ENCODE assay signal across 9 cellular contexts in the genomic region with DNA sequence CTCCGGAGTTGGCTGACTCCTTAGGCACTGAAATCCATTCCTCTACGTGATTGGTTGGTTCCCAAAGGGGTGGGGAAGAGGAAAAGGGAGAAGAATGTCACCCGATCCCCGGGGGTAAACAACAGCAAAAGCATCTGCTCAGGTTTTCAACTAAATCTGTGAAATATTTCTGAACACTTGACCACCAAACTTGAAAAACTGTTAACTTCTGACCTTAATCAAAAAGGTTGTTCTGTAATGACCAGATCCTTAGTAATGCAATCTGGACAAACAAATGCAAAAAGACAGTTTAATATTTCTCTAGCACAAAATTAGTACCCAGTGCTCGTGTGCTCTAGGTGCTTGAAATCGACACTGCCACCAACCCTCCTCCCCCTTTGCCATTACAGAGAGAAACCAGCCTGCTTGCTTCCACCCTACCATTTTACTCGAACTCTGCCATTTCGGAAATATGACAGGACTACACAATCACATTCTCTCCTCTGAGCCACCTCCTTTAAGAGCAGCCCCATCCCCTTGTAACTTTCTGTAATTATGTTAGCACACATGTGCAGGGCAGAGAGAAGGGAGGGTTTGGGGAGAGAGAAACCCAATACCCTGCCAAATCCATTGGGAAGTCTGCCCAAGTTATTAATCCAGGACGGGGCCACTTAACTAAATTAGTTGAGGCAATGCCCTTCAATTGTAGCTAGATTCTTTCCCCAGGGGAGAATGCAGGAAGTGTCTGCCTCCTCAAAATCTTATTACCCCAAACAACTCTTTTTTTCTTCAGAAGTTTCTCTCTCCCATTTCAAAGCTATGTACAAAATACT.
DNase-seq lines count a peak whose midpoint lies in the region; ATAC-seq and TF ChIP-seq lines count a peak whose summit lies in the region.
"Had no signal": no experiment of that assay in that cellular context is flagged by ENCODE, and none has a peak within 500 bp of the region (broad histone marks: within the 10 kb centered on the region; RNA-seq: fewer than 3 reads in every experiment).

No MANE protein-coding gene starts in this region.

- in situ Hi-C loops in GM13977 (cut with MboI; ENCODE audit: low pct_unique_long_range_greater_than_20kb, low sequenced_read_pairs, unreplicated experiment) = no loop called here

- intact Hi-C loops in esophagus muscularis mucosa (cut with DNase I) (loop anchor here (10.0 kb wide), 1 partner anchor 170 kb away; no protein-coding TSS in a partner anchor), vagina (cut with DNase I) (no loop called here)

- H3K27me3 ChIP-seq in esophagus muscularis mucosa (no peaks in the 10 kb centered on the region), vagina (no peaks in the 10 kb centered on the region)

- TF ChIP-seq EP300 in esophagus muscularis mucosa (IDR thresholded peaks at IDR 0.05) = no peak

- WGBS in esophagus muscularis mucosa = 3% methylated on average over 9 of the region's 9 CpGs

- H3K27ac ChIP-seq in esophagus muscularis mucosa (replicated peaks in 1 of 4) = peak overlapping the region; percentile 75 to 82 (median 80)
- peak overlapping the region; percentile 76 for H3K27ac ChIP-seq in vagina

- peaks cover 72 to 99% (median 96%) of the 10 kb centered on the region in 4 donors for H3K4me1 ChIP-seq in esophagus muscularis mucosa
- H3K4me1 ChIP-seq in vagina = peaks cover 80% of the 10 kb centered on the region

- H3K36me3 ChIP-seq in esophagus muscularis mucosa = no peaks in the 10 kb centered on the region
- H3K36me3 ChIP-seq in vagina = no peaks in the 10 kb centered on the region

- no peaks in the 10 kb centered on the region for H3K9me3 ChIP-seq in esophagus muscularis mucosa
- no peaks in the 10 kb centered on the region for H3K9me3 ChIP-seq in vagina

- TF ChIP-seq POLR2A in esophagus muscularis mucosa (IDR thresholded peaks at IDR 0.05; ENCODE audit: low read depth) = no peak
- no peak for TF ChIP-seq POLR2A in vagina (IDR thresholded peaks at IDR 0.05)

- DNase-seq in DMS153 treated with DMSO at 0.1 percent for 48 hours (lab: John Stamatoyannopoulos, UW; ENCODE audit: unreplicated experiment) = peak; percentile 83
- peak; percentile 90 for DNase-seq in NCI-H1092 (lab: John Stamatoyannopoulos, UW)
- no peak for DNase-seq in esophagus muscularis mucosa (ENCODE audit: extremely low spot score)
- peak; percentile 84 for DNase-seq in mucosa of gallbladder (ENCODE audit: low spot score)
- no peak for DNase-seq in vagina (ENCODE audit: extremely low spot score in 2 of 2)
- no peak for DNase-seq in GM13977 (ENCODE audit: low spot score)
- DNase-seq: activated B cell treated with CpG ODN at 0.5 μM for 24 hours had no signal

- TF ChIP-seq CTCF in esophagus muscularis mucosa (IDR thresholded peaks at IDR 0.05) (no peak), vagina (IDR thresholded peaks at IDR 0.05) (no peak), GM13977 (IDR thresholded peaks at IDR 0.05; ENCODE audit: extremely low read depth, insufficient read depth, missing control alignments) (no peak)

- H3K4me3 ChIP-seq in esophagus muscularis mucosa (peak overlapping the region; percentile 40 to 63 (median 57)), vagina (peak overlapping the region; percentile 40 to 41)

- peak; percentile 91 for ATAC-seq in SK-N-SH treated with all-trans-retinoic acid at 6 μM for 48 hours
- no peak for ATAC-seq in GM21717 (IDR thresholded peaks at IDR 0.05; ENCODE audit: unreplicated experiment)

TF ChIP-seq in SK-N-SH treated with all-trans-retinoic acid at 6 μM for 48 hours, 23 proteins besides CTCF, POLR2A, EP300 and RAD21 (continues in another document):
- TF ChIP-seq ESRRG (CRISPR knock-in tag; IDR thresholded peaks at IDR 0.05) = no peak
- TF ChIP-seq ARNTL (CRISPR knock-in tag; IDR thresholded peaks at IDR 0.05; ENCODE audit: borderline replicate concordance, low read depth) = no peak
- peak; percentile 67; the same call in 1 of the 2 replicates for TF ChIP-seq TCF4 (CRISPR knock-in tag; IDR thresholded peaks at IDR 0.05; ENCODE audit: borderline replicate concordance)
- no peak for TF ChIP-seq RARB (CRISPR knock-in tag; IDR thresholded peaks at IDR 0.05)
- TF ChIP-seq TOX (CRISPR knock-in tag; IDR thresholded peaks at IDR 0.05; ENCODE audit: borderline replicate concordance) = no peak
- TF ChIP-seq ZFP30 (CRISPR knock-in tag; IDR thresholded peaks at IDR 0.05) = no peak
- peak; percentile 95 for TF ChIP-seq ZNF70 (CRISPR knock-in tag; IDR thresholded peaks at IDR 0.05)
- no peak for TF ChIP-seq ZC3H10 (CRISPR knock-in tag; IDR thresholded peaks at IDR 0.05)
- TF ChIP-seq PPARA (CRISPR knock-in tag; IDR thresholded peaks at IDR 0.05; ENCODE audit: borderline replicate concordance) = no peak
- TF ChIP-seq ISL1 (CRISPR knock-in tag; IDR thresholded peaks at IDR 0.05) = peak; percentile 75
- TF ChIP-seq, protein P1, sequence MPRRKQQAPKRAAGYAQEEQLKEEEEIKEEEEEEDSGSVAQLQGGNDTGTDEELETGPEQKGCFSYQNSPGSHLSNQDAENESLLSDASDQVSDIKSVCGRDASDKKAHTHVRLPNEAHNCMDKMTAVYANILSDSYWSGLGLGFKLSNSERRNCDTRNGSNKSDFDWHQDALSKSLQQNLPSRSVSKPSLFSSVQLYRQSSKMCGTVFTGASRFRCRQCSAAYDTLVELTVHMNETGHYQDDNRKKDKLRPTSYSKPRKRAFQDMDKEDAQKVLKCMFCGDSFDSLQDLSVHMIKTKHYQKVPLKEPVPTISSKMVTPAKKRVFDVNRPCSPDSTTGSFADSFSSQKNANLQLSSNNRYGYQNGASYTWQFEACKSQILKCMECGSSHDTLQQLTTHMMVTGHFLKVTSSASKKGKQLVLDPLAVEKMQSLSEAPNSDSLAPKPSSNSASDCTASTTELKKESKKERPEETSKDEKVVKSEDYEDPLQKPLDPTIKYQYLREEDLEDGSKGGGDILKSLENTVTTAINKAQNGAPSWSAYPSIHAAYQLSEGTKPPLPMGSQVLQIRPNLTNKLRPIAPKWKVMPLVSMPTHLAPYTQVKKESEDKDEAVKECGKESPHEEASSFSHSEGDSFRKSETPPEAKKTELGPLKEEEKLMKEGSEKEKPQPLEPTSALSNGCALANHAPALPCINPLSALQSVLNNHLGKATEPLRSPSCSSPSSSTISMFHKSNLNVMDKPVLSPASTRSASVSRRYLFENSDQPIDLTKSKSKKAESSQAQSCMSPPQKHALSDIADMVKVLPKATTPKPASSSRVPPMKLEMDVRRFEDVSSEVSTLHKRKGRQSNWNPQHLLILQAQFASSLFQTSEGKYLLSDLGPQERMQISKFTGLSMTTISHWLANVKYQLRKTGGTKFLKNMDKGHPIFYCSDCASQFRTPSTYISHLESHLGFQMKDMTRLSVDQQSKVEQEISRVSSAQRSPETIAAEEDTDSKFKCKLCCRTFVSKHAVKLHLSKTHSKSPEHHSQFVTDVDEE (CRISPR knock-in tag; IDR thresholded peaks at IDR 0.05) = peak; percentile 65; the same call in 1 of the 2 replicates
- TF ChIP-seq OSR1 (CRISPR knock-in tag; IDR thresholded peaks at IDR 0.05) = no peak
- TF ChIP-seq, protein P2, sequence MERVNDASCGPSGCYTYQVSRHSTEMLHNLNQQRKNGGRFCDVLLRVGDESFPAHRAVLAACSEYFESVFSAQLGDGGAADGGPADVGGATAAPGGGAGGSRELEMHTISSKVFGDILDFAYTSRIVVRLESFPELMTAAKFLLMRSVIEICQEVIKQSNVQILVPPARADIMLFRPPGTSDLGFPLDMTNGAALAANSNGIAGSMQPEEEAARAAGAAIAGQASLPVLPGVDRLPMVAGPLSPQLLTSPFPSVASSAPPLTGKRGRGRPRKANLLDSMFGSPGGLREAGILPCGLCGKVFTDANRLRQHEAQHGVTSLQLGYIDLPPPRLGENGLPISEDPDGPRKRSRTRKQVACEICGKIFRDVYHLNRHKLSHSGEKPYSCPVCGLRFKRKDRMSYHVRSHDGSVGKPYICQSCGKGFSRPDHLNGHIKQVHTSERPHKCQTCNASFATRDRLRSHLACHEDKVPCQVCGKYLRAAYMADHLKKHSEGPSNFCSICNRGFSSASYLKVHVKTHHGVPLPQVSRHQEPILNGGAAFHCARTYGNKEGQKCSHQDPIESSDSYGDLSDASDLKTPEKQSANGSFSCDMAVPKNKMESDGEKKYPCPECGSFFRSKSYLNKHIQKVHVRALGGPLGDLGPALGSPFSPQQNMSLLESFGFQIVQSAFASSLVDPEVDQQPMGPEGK (CRISPR knock-in tag; IDR thresholded peaks at IDR 0.05; ENCODE audit: borderline replicate concordance) = no peak
- TF ChIP-seq BACH2 (CRISPR knock-in tag; IDR thresholded peaks at IDR 0.05; ENCODE audit: borderline replicate concordance) = no peak
- TF ChIP-seq ZFP3 (CRISPR knock-in tag; IDR thresholded peaks at IDR 0.05) = no peak
- TF ChIP-seq, protein P3, sequence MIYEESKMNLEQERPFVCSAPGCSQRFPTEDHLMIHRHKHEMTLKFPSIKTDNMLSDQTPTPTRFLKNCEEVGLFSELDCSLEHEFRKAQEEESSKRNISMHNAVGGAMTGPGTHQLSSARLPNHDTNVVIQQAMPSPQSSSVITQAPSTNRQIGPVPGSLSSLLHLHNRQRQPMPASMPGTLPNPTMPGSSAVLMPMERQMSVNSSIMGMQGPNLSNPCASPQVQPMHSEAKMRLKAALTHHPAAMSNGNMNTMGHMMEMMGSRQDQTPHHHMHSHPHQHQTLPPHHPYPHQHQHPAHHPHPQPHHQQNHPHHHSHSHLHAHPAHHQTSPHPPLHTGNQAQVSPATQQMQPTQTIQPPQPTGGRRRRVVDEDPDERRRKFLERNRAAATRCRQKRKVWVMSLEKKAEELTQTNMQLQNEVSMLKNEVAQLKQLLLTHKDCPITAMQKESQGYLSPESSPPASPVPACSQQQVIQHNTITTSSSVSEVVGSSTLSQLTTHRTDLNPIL (CRISPR knock-in tag; IDR thresholded peaks at IDR 0.05; ENCODE audit: low read depth) = peak; percentile 39; the same call in 1 of the 2 replicates
- 0 out of 2 replicates have a peak, but pooled peaks have one; percentile 33 for TF ChIP-seq SNAI2 (CRISPR knock-in tag; IDR thresholded peaks at IDR 0.05)
- TF ChIP-seq ZNF8 (CRISPR knock-in tag; IDR thresholded peaks at IDR 0.05) = no peak
- no peak for TF ChIP-seq ZNF565 (CRISPR knock-in tag; conservative IDR thresholded peaks at IDR 0.05; ENCODE audit: low read depth)
- TF ChIP-seq GLIS3 (CRISPR knock-in tag; IDR thresholded peaks at IDR 0.05) = no peak

Comparison
In these comparisons a context has a peak if more than half of its experiments do, and no peak if none do; other contexts are left out.
1. DNase-seq: peak in DMS153 treated with DMSO at 0.1 percent for 48 hours (single experiment), NCI-H1092 (single experiment) and mucosa of gallbladder (single experiment); none in esophagus muscularis mucosa (single experiment), vagina (0 of 2) and GM13977 (single experiment).